Comparison of ENCODE assay signal across 21 cellular contexts in genomic region chr2:160450486-160450885, GRCh38.
"Had no signal": no experiment of that assay in that cellular context is flagged by ENCODE, and none has a peak within 500 bp of the region (broad histone marks: within the 10 kb centered on the region; RNA-seq: fewer than 3 reads in every experiment).

No MANE protein-coding gene starts in this region.

- H3K36me3 ChIP-seq: Peyer's patch had no signal

- H3K27ac ChIP-seq: KMS-11, PC-9, Peyer's patch, SJSA1, SK-N-MC had no signal

- H3K4me3 ChIP-seq: K562, PC-9, Peyer's patch, SJSA1, SK-N-MC had no signal

- H3K9ac ChIP-seq: KMS-11 had no signal

- H3K4me2 ChIP-seq: KMS-11, PC-9 had no signal

- H3K27me3 ChIP-seq: Peyer's patch, SJSA1 had no signal

- DNase-seq: Kasumi-1, MM.1S, NCI-H1092 treated with DMSO at 0.1 percent for 48 hours, NCI-H1436, NCI-H187, NCI-H2029, NCI-H2081 treated with DMSO at 0.1 percent for 48 hours, NCI-H2171, NCI-H226, NCI-H446, NCI-H510A, NCI-H524 treated with DMSO at 0.1 percent for 48 hours, NCI-H69, NCI-H774, PC-9, Peyer's patch, SIG-M5 had no signal

- H3K9me3 ChIP-seq: Peyer's patch, SJSA1 had no signal

- FAIRE-seq: K562 had no signal

- H2AFZ ChIP-seq: PC-9 had no signal

- H3K4me1 ChIP-seq: Peyer's patch had no signal
